Comparison of ENCODE assay signal across 27 cellular contexts in genomic region chr2:6445156-6445555, GRCh38.
"Had no signal": no experiment of that assay in that cellular context is flagged by ENCODE, and none has a peak within 500 bp of the region (broad histone marks: within the 10 kb centered on the region; RNA-seq: fewer than 3 reads in every experiment).

No MANE protein-coding gene starts in this region.

- H3K27ac ChIP-seq: adrenal gland, body of pancreas, colonic mucosa, gastrocnemius medialis had no signal

- ATAC-seq: activated CD4-positive, alpha-beta T cell treated with anti-CD3 and anti-CD28 coated beads for 36 hours; activated CD8-positive, alpha-beta memory T cell treated with anti-CD3 and anti-CD28 coated beads, Interleukin-2, amount 10 ng/mL, durations not matched to agents 7 days and 5 days; activated CD8-positive, alpha-beta T cell treated with anti-CD3 and anti-CD28 coated beads, Interleukin-2, amount 10 ng/mL, durations not matched to agents 7 days and 5 days; activated naive CD8-positive, alpha-beta T cell treated with anti-CD3 and anti-CD28 coated beads, Interleukin-2, amount 50 U/mL, for 24 hours; body of pancreas; esophagus mucosa; gastrocnemius medialis; T-helper 17 cell had no signal

- DNase-seq: activated CD4-positive, alpha-beta memory T cell treated with anti-CD3 and anti-CD28 coated beads for 36 hours; activated CD4-positive, alpha-beta T cell treated with anti-CD3 and anti-CD28 coated beads for 36 hours; activated CD4-positive, alpha-beta T cell treated with anti-CD3 and anti-CD28 coated beads, Interleukin-2, amount 10 ng/mL, durations not matched to agents 24 days and 14 days; activated CD4-positive, CD25-positive, alpha-beta regulatory T cell; activated CD4-positive, CD25-positive, alpha-beta regulatory T cell treated with anti-CD3 and anti-CD28 coated beads, Interleukin-2, amount 50 U/mL, for 72 hours; activated CD8-positive, alpha-beta memory T cell treated with anti-CD3 and anti-CD28 coated beads, Interleukin-2, amount 10 ng/mL, durations not matched to agents 7 days and 5 days; activated CD8-positive, alpha-beta memory T cell treated with anti-CD3 and anti-CD28 coated beads, Interleukin-2, amount 50 U/mL, for 4 hours; activated CD8-positive, alpha-beta T cell treated with anti-CD3 and anti-CD28 coated beads, Interleukin-2, amount 10 ng/mL, durations not matched to agents 7 days and 5 days; activated effector memory CD4-positive, alpha-beta T cell treated with anti-CD3 and anti-CD28 coated beads, Interleukin-2, amount 50 U/mL, for 16 hours; activated naive CD4-positive, alpha-beta T cell treated with anti-CD3 and anti-CD28 coated beads for 36 hours; activated naive CD8-positive, alpha-beta T cell treated with anti-CD3 and anti-CD28 coated beads for 36 hours; activated naive CD8-positive, alpha-beta T cell treated with anti-CD3 and anti-CD28 coated beads, Interleukin-2, amount 50 U/mL, for 24 hours; activated T-cell treated with anti-CD3 and anti-CD28 coated beads, Interleukin-2, amount 50 U/mL, for 1 hour; activated T-cell treated with anti-CD3 and anti-CD28 coated beads, Interleukin-2, amount 50 U/mL, for 48 hours; adrenal gland; aorta; body of pancreas; cerebellar nuclear complex; colonic mucosa; effector CD8-positive, alpha-beta T cell; foreskin fibroblast; gastrocnemius medialis; head of caudate nucleus; T-helper 1 cell; T-helper 17 cell; T1000 had no signal

- H3K27me3 ChIP-seq: adrenal gland, body of pancreas, colonic mucosa, gastrocnemius medialis had no signal

- H3K4me3 ChIP-seq: adrenal gland, body of pancreas, colonic mucosa, gastrocnemius medialis had no signal

- H3K36me3 ChIP-seq: adrenal gland, colonic mucosa, gastrocnemius medialis had no signal

- H3K9me3 ChIP-seq: adrenal gland, body of pancreas, colonic mucosa, gastrocnemius medialis had no signal
